ENCODE assay signal across 8 cellular contexts in the genomic region with DNA sequence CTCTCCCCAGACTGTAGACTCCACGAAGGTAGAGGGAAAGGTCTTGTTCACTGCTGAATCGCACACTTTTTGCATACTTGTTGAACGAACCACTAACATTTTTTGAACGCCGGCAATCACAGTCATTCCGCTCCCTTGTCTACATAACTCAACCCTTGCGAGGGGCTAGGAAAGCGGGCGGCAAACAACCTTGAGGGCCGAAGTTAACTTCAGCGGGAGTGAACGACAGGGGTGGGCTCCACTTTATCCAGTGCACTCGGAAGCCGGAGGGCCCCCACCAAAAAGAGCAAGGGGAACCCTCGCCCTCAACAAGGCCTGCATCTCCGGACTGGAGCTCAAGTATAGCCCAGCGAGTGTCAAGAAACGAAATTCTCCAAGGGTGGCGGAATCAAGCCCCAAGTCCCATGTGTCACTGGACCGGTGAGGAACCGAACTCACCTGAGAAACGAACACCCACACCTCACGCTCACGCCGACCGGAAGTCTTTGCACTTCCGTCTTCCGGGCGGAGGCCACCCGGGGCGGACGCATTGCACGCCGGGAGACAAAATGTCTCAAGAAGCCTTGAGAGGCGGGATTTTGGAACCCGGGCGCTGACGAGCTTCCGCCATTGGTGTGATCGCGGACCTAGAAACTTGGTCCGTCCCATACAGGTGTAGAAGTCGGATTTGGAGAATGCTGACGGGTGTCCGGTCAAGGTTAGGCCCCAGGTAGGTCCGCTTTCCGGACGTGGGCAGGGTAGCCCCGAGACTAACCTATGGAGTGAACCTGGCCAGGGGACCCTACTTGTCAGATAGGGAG. TPM values are rescaled to one million over a fixed set of nuclear protein-coding genes. Genes with fewer than 3 reads are reported as not detected.
DNase-seq lines count a peak whose midpoint lies in the region; ATAC-seq and FAIRE-seq lines count a peak whose summit lies in the region.

A gene (minus strand): TSS at position 484 of the 800 bp plus-strand sequence. CDS start 1,644 bp downstream, outside the sequence.

- H3K27ac Mint-ChIP-seq in activated T-cell treated with anti-CD3 and anti-CD28 coated beads, Interleukin-2, amount 50 U/mL, for 72 hours, result peak within 1 kb of the TSS; percentile 87
- H3K27ac Mint-ChIP-seq in naive B cell, result peak within 1 kb of the TSS; percentile 95 to 98 (median 96)
- peak within 1 kb of the TSS; percentile 86 for H3K27ac Mint-ChIP-seq in stimulated activated effector memory CD8-positive, alpha-beta T cell treated with anti-CD3 and anti-CD28 coated beads, Interleukin-12 subunit alpha, Interleukin-12 subunit beta, amount 100 ng/mL, for 72 hours

- peak; percentile 98 for ATAC-seq in GM21576 (IDR thresholded peaks at IDR 0.05; ENCODE audit: unreplicated experiment)
- peak; percentile 97 for ATAC-seq in activated T-cell treated with anti-CD3 and anti-CD28 coated beads, Interleukin-2, amount 50 U/mL, for 72 hours (replicated peaks in 1 of 2)
- ATAC-seq in naive B cell (ENCODE audit: low read depth in 2 of 2), result peak; percentile 97
- ATAC-seq in stimulated activated effector memory CD8-positive, alpha-beta T cell treated with anti-CD3 and anti-CD28 coated beads, Interleukin-12 subunit alpha, Interleukin-12 subunit beta, amount 100 ng/mL, for 72 hours, result peak; percentile 99

- no peaks in the 10 kb centered on the region for H3K9me3 Mint-ChIP-seq in activated T-cell treated with anti-CD3 and anti-CD28 coated beads, Interleukin-2, amount 50 U/mL, for 72 hours
- peaks cover 0 to 5% (median 0%) of the 10 kb centered on the region in 7 donors for H3K9me3 Mint-ChIP-seq in naive B cell
- H3K9me3 Mint-ChIP-seq in stimulated activated effector memory CD8-positive, alpha-beta T cell treated with anti-CD3 and anti-CD28 coated beads, Interleukin-12 subunit alpha, Interleukin-12 subunit beta, amount 100 ng/mL, for 72 hours, result no peaks in the 10 kb centered on the region

- FAIRE-seq in RCC 7860 (lab: Jason Lieb, UNC), result peak; percentile 43

- no peaks in the 10 kb centered on the region for H3K27me3 Mint-ChIP-seq in activated T-cell treated with anti-CD3 and anti-CD28 coated beads, Interleukin-2, amount 50 U/mL, for 72 hours (ENCODE audit: low read depth)
- H3K27me3 Mint-ChIP-seq in naive B cell, result no peaks in the 10 kb centered on the region

- DNase-seq in DMS53 (lab: John Stamatoyannopoulos, UW) (peak; percentile 98), RCC 7860 (ENCODE audit: low spot score) (peak; percentile 58), fibroblast of gingiva (ENCODE audit: low read depth) (peak; percentile 83), naive B cell (peak; percentile 84)
- peak; percentile 84 for DNase-seq in Jurkat, Clone E6-1 (ENCODE audit: low read depth, low spot score)
- peak; percentile 91 to 92 for DNase-seq in activated T-cell treated with anti-CD3 and anti-CD28 coated beads, Interleukin-2, amount 50 U/mL, for 72 hours
- peak; percentile 68 to 90 for DNase-seq in stimulated activated effector memory CD8-positive, alpha-beta T cell treated with anti-CD3 and anti-CD28 coated beads, Interleukin-12 subunit alpha, Interleukin-12 subunit beta, amount 100 ng/mL, for 72 hours (ENCODE audit: low spot score in 2 of 2)

- H3K36me3 Mint-ChIP-seq in activated T-cell treated with anti-CD3 and anti-CD28 coated beads, Interleukin-2, amount 50 U/mL, for 72 hours (ENCODE audit: insufficient read depth in 2 of 2), result peaks cover 14 to 33% of the 10 kb centered on the region in 2 donors
- peaks cover 13 to 21% of the 10 kb centered on the region in 2 donors for H3K36me3 Mint-ChIP-seq in naive B cell
- H3K36me3 Mint-ChIP-seq in stimulated activated effector memory CD8-positive, alpha-beta T cell treated with anti-CD3 and anti-CD28 coated beads, Interleukin-12 subunit alpha, Interleukin-12 subunit beta, amount 100 ng/mL, for 72 hours, result peaks cover 60% of the 10 kb centered on the region

- peak within 1 kb of the TSS; percentile 98 for H3K4me3 Mint-ChIP-seq in activated T-cell treated with anti-CD3 and anti-CD28 coated beads, Interleukin-2, amount 50 U/mL, for 72 hours
- H3K4me3 Mint-ChIP-seq in naive B cell, result peak within 1 kb of the TSS; percentile 85 to 100 (median 96)
- peak within 1 kb of the TSS; percentile 88 for H3K4me3 Mint-ChIP-seq in stimulated activated effector memory CD8-positive, alpha-beta T cell treated with anti-CD3 and anti-CD28 coated beads, Interleukin-12 subunit alpha, Interleukin-12 subunit beta, amount 100 ng/mL, for 72 hours

- peaks cover 57% of the 10 kb centered on the region for H3K4me1 Mint-ChIP-seq in activated T-cell treated with anti-CD3 and anti-CD28 coated beads, Interleukin-2, amount 50 U/mL, for 72 hours (ENCODE audit: low read depth)
- H3K4me1 Mint-ChIP-seq in naive B cell, result peaks cover 32 to 63% (median 43%) of the 10 kb centered on the region in 3 donors
- peaks cover 43% of the 10 kb centered on the region for H3K4me1 Mint-ChIP-seq in stimulated activated effector memory CD8-positive, alpha-beta T cell treated with anti-CD3 and anti-CD28 coated beads, Interleukin-12 subunit alpha, Interleukin-12 subunit beta, amount 100 ng/mL, for 72 hours

- peak within 1 kb of the TSS; percentile 68 for H3K4me3 ChIP-seq in Jurkat, Clone E6-1 (ENCODE audit: low read length)

RNA-seq across cellular contexts. Expression of the gene that starts here (rescaled TPM):
- polyA plus RNA-seq in Jurkat, Clone E6-1 (2012; ENCODE audit: insufficient read depth, insufficient read length), result 50.0 TPM
- 10 to 100 TPM; 22.4 to 23.1 TPM for total RNA-seq in activated T-cell treated with anti-CD3 and anti-CD28 coated beads, Interleukin-2, amount 50 U/mL, for 72 hours
- polyA plus RNA-seq in naive B cell (ENCODE audit: low read depth in 6 of 6), result 10 to 100 TPM; 35.8 to 51.2 (median 40.6) TPM

Comparison
In these comparisons a context has a peak if more than half of its experiments do, and no peak if none do; other contexts are left out.
1. Peak in every context shown above with its lines: DNase-seq, ATAC-seq and H3K4me3 ChIP-seq.